In genomic region chrX:112979879-112980278, GRCh38 we compare ENCODE assay signal across 39 cellular contexts.
"Had no signal": no experiment of that assay in that cellular context is flagged by ENCODE, and none has a peak within 500 bp of the region (broad histone marks: within the 10 kb centered on the region; RNA-seq: fewer than 3 reads in every experiment).

No MANE protein-coding gene starts in this region.

- H3K36me3 ChIP-seq: adrenal gland, ascending aorta, brain microvascular endothelial cell, breast epithelium, cardiac muscle cell, colonic mucosa had no signal

- FAIRE-seq: bronchial epithelial cell, colon had no signal

- H3K27ac ChIP-seq: adrenal gland, ascending aorta, body of pancreas, brain microvascular endothelial cell, breast epithelium, cardiac muscle cell, colonic mucosa had no signal

- H3K9me3 Mint-ChIP-seq: activated naive CD4-positive, alpha-beta T cell treated with anti-CD3 and anti-CD28 coated beads for 36 hours; activated naive CD4-positive, alpha-beta T cell treated with anti-CD3 and anti-CD28 coated beads, Interleukin-2, amount 10 ng/mL, durations not matched to agents 7 days and 5 days; activated naive CD4-positive, alpha-beta T cell treated with anti-CD3 and anti-CD28 coated beads, Interleukin-2, amount 50 U/mL, for 24 hours; activated naive CD4-positive, alpha-beta T cell treated with anti-CD3 and anti-CD28 coated beads, Interleukin-2, amount 50 U/mL, for 72 hours; activated naive CD8-positive, alpha-beta T cell treated with anti-CD3 and anti-CD28 coated beads for 36 hours; activated naive CD8-positive, alpha-beta T cell treated with anti-CD3 and anti-CD28 coated beads, Interleukin-2, amount 10 ng/mL, durations not matched to agents 7 days and 5 days; activated naive CD8-positive, alpha-beta T cell treated with anti-CD3 and anti-CD28 coated beads, Interleukin-2, amount 50 U/mL, for 24 hours; activated T-cell treated with anti-CD3 and anti-CD28 coated beads, Interleukin-2, amount 50 U/mL, for 4 hours; activated T-helper 1 cell treated with anti-CD3 and anti-CD28 coated beads, Interleukin-12 subunit alpha, Interleukin-12 subunit beta, Interleukin-2, Interleukin-4 antibody, amounts not matched to agents 30 ng/mL and 10 ng/mL and 1 ng/mL, durations not matched to agents 14 hours and 24 hours and 36 hours; activated T-helper 17 cell treated with anti-CD3 and anti-CD28 coated beads, Interleukin-2, amount 50 U/mL, for 72 hours; activated T-helper 2 cell treated with anti-CD3 and anti-CD28 coated beads, Interferon-gamma antibody, Interleukin-2, Interleukin-4, amounts not matched to agents 10 μg/mL and 5 μg/mL and 100 μg/mL, durations not matched to agents 14 hours and 24 hours and 36 hours; central memory CD8-positive, alpha-beta T cell had no signal

- H3K27ac Mint-ChIP-seq: activated naive CD4-positive, alpha-beta T cell treated with anti-CD3 and anti-CD28 coated beads for 36 hours; activated naive CD4-positive, alpha-beta T cell treated with anti-CD3 and anti-CD28 coated beads, Interleukin-2, amount 10 ng/mL, durations not matched to agents 7 days and 5 days; activated naive CD4-positive, alpha-beta T cell treated with anti-CD3 and anti-CD28 coated beads, Interleukin-2, amount 50 U/mL, for 24 hours; activated naive CD4-positive, alpha-beta T cell treated with anti-CD3 and anti-CD28 coated beads, Interleukin-2, amount 50 U/mL, for 72 hours; activated naive CD8-positive, alpha-beta T cell; activated naive CD8-positive, alpha-beta T cell treated with anti-CD3 and anti-CD28 coated beads for 36 hours; activated naive CD8-positive, alpha-beta T cell treated with anti-CD3 and anti-CD28 coated beads, Interleukin-2, amount 10 ng/mL, durations not matched to agents 7 days and 5 days; activated naive CD8-positive, alpha-beta T cell treated with anti-CD3 and anti-CD28 coated beads, Interleukin-2, amount 50 U/mL, for 24 hours; activated T-cell treated with anti-CD3 and anti-CD28 coated beads, Interleukin-2, amount 50 U/mL, for 72 hours; activated T-helper 1 cell treated with anti-CD3 and anti-CD28 coated beads, Interleukin-12 subunit alpha, Interleukin-12 subunit beta, Interleukin-2, Interleukin-4 antibody, amounts not matched to agents 30 ng/mL and 10 ng/mL and 1 ng/mL, durations not matched to agents 14 hours and 24 hours and 36 hours; activated T-helper 17 cell treated with anti-CD3 and anti-CD28 coated beads, Interleukin-2, amount 50 U/mL, for 72 hours; activated T-helper 2 cell treated with anti-CD3 and anti-CD28 coated beads, Interferon-gamma antibody, Interleukin-2, Interleukin-4, amounts not matched to agents 10 μg/mL and 5 μg/mL and 100 μg/mL, durations not matched to agents 14 hours and 24 hours and 36 hours; brain had no signal

- H3K27me3 ChIP-seq: ascending aorta, body of pancreas, brain microvascular endothelial cell, cardiac muscle cell, colonic mucosa had no signal

- H3K27me3 Mint-ChIP-seq: activated naive CD4-positive, alpha-beta T cell treated with anti-CD3 and anti-CD28 coated beads, Interleukin-2, amount 10 ng/mL, durations not matched to agents 7 days and 5 days; activated naive CD4-positive, alpha-beta T cell treated with anti-CD3 and anti-CD28 coated beads, Interleukin-2, amount 50 U/mL, for 24 hours; activated naive CD8-positive, alpha-beta T cell; activated naive CD8-positive, alpha-beta T cell treated with anti-CD3 and anti-CD28 coated beads for 36 hours; activated naive CD8-positive, alpha-beta T cell treated with anti-CD3 and anti-CD28 coated beads, Interleukin-2, amount 10 ng/mL, durations not matched to agents 7 days and 5 days; central memory CD8-positive, alpha-beta T cell had no signal

- DNase-seq: activated effector memory CD4-positive, alpha-beta T cell treated with anti-CD3 and anti-CD28 coated beads, Interleukin-2, amount 50 U/mL, for 16 hours; activated effector memory CD4-positive, alpha-beta T cell treated with Interleukin-2 at 50 U/mL for 16 hours; activated gamma-delta T cell; activated gamma-delta T cell treated with Interleukin-2 at 50 U/mL for 16 hours; activated naive CD4-positive, alpha-beta T cell; activated naive CD4-positive, alpha-beta T cell treated with anti-CD3 and anti-CD28 coated beads for 36 hours; activated naive CD4-positive, alpha-beta T cell treated with anti-CD3 and anti-CD28 coated beads, Interleukin-2, amount 10 ng/mL, durations not matched to agents 7 days and 5 days; activated naive CD4-positive, alpha-beta T cell treated with anti-CD3 and anti-CD28 coated beads, Interleukin-2, amount 50 U/mL, for 16 hours; activated naive CD4-positive, alpha-beta T cell treated with Interleukin-2 at 50 U/mL for 16 hours; activated naive CD8-positive, alpha-beta T cell treated with anti-CD3 and anti-CD28 coated beads for 36 hours; activated naive CD8-positive, alpha-beta T cell treated with anti-CD3 and anti-CD28 coated beads, Interleukin-2, amount 10 ng/mL, durations not matched to agents 7 days and 5 days; activated naive CD8-positive, alpha-beta T cell treated with anti-CD3 and anti-CD28 coated beads, Interleukin-2, amount 50 U/mL, for 24 hours; activated T-cell treated with anti-CD3 and anti-CD28 coated beads, Interleukin-2, amount 50 U/mL, for 4 hours; activated T-cell treated with anti-CD3 and anti-CD28 coated beads, Interleukin-2, amount 50 U/mL, for 48 hours; activated T-cell treated with anti-CD3 and anti-CD28 coated beads, Interleukin-2, amount 50 U/mL, for 72 hours; adrenal gland; amniotic stem cell; amygdala; anterior cingulate cortex; aorta; body of pancreas; brain microvascular endothelial cell; caudate nucleus; central memory CD4-positive, alpha-beta T cell; cerebellar nuclear complex; colonic mucosa had no signal

- H3K4me3 ChIP-seq: adrenal gland, ascending aorta, body of pancreas, breast epithelium, cardiac muscle cell, colonic mucosa had no signal

- ATAC-seq: activated naive CD4-positive, alpha-beta T cell treated with anti-CD3 and anti-CD28 coated beads, Interleukin-2, amount 50 U/mL, for 72 hours; activated naive CD8-positive, alpha-beta T cell treated with anti-CD3 and anti-CD28 coated beads, Interleukin-2, amount 50 U/mL, for 24 hours; activated T-cell treated with anti-CD3 and anti-CD28 coated beads, Interleukin-2, amount 50 U/mL, for 4 hours; activated T-cell treated with anti-CD3 and anti-CD28 coated beads, Interleukin-2, amount 50 U/mL, for 72 hours; activated T-helper 17 cell treated with anti-CD3 and anti-CD28 coated beads, Interleukin-2, amount 50 U/mL, for 72 hours; body of pancreas had no signal

- H3K9me3 ChIP-seq: adrenal gland, ascending aorta, body of pancreas, breast epithelium, colonic mucosa had no signal

- H3K4me1 Mint-ChIP-seq: activated naive CD4-positive, alpha-beta T cell treated with anti-CD3 and anti-CD28 coated beads, Interleukin-2, amount 10 ng/mL, durations not matched to agents 7 days and 5 days; activated naive CD4-positive, alpha-beta T cell treated with anti-CD3 and anti-CD28 coated beads, Interleukin-2, amount 50 U/mL, for 24 hours; activated naive CD8-positive, alpha-beta T cell treated with anti-CD3 and anti-CD28 coated beads for 36 hours; activated naive CD8-positive, alpha-beta T cell treated with anti-CD3 and anti-CD28 coated beads, Interleukin-2, amount 10 ng/mL, durations not matched to agents 7 days and 5 days; activated naive CD8-positive, alpha-beta T cell treated with anti-CD3 and anti-CD28 coated beads, Interleukin-2, amount 50 U/mL, for 24 hours; activated T-helper 17 cell treated with anti-CD3 and anti-CD28 coated beads, Interleukin-2, amount 50 U/mL, for 72 hours; brain; central memory CD8-positive, alpha-beta T cell had no signal

- H3K4me3 Mint-ChIP-seq: activated naive CD4-positive, alpha-beta T cell treated with anti-CD3 and anti-CD28 coated beads for 36 hours; activated naive CD4-positive, alpha-beta T cell treated with anti-CD3 and anti-CD28 coated beads, Interleukin-2, amount 10 ng/mL, durations not matched to agents 7 days and 5 days; activated naive CD4-positive, alpha-beta T cell treated with anti-CD3 and anti-CD28 coated beads, Interleukin-2, amount 50 U/mL, for 24 hours; activated naive CD8-positive, alpha-beta T cell; activated naive CD8-positive, alpha-beta T cell treated with anti-CD3 and anti-CD28 coated beads for 36 hours; activated naive CD8-positive, alpha-beta T cell treated with anti-CD3 and anti-CD28 coated beads, Interleukin-2, amount 10 ng/mL, durations not matched to agents 7 days and 5 days; activated naive CD8-positive, alpha-beta T cell treated with anti-CD3 and anti-CD28 coated beads, Interleukin-2, amount 50 U/mL, for 24 hours; activated T-cell treated with anti-CD3 and anti-CD28 coated beads, Interleukin-2, amount 50 U/mL, for 4 hours; activated T-cell treated with anti-CD3 and anti-CD28 coated beads, Interleukin-2, amount 50 U/mL, for 72 hours; activated T-helper 1 cell treated with anti-CD3 and anti-CD28 coated beads, Interleukin-12 subunit alpha, Interleukin-12 subunit beta, Interleukin-2, Interleukin-4 antibody, amounts not matched to agents 30 ng/mL and 10 ng/mL and 1 ng/mL, durations not matched to agents 14 hours and 24 hours and 36 hours; activated T-helper 17 cell treated with anti-CD3 and anti-CD28 coated beads, Interleukin-2, amount 50 U/mL, for 72 hours; brain; central memory CD8-positive, alpha-beta T cell had no signal

- H3K4me1 ChIP-seq: adrenal gland, ascending aorta, body of pancreas, breast epithelium, colonic mucosa had no signal

- H3K36me3 Mint-ChIP-seq: activated naive CD4-positive, alpha-beta T cell treated with anti-CD3 and anti-CD28 coated beads, Interleukin-2, amount 10 ng/mL, durations not matched to agents 7 days and 5 days; activated naive CD4-positive, alpha-beta T cell treated with anti-CD3 and anti-CD28 coated beads, Interleukin-2, amount 50 U/mL, for 24 hours; activated naive CD4-positive, alpha-beta T cell treated with anti-CD3 and anti-CD28 coated beads, Interleukin-2, amount 50 U/mL, for 72 hours; activated naive CD8-positive, alpha-beta T cell; activated naive CD8-positive, alpha-beta T cell treated with anti-CD3 and anti-CD28 coated beads for 36 hours; activated naive CD8-positive, alpha-beta T cell treated with anti-CD3 and anti-CD28 coated beads, Interleukin-2, amount 10 ng/mL, durations not matched to agents 7 days and 5 days; brain had no signal
